ENCODE assay signal across 1 cellular context in the genomic region with DNA sequence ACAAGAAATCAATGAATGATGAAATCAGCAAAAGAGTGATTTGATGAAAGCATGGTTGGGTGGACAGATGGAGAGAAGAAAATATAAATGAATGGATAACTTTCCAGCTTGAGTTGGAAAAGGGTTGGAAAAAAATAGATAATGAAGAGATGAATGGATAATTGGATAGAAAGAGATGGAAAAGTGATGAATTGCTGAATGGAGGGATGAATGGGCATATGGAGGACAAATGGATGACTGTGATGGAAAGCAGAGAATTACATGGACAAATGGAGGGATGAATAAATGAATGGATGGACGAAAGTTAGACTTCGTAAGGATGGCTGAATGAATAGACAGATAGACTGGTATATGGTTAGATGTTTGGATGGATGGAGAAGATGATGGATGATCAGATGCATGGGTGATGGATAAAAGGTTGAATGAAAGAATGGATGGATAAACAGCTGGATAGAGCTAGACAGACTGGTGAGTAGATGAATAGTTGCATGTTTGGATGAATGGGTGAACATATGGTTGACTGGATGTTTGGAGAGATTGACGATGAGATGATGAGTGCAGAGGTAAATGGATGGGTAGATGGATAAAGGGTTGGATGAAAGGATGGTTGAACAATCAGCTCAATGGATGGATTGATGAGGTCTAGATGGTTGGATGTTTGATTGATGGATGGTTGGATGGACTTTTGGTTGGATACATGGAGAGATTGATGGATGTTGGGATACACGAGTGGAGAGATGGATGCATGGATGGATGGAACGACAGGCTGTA.
TF ChIP-seq lines count a peak whose summit lies in the region.

No MANE protein-coding gene starts in this region.

TF ChIP-seq in HEK293, 187 proteins besides CTCF, POLR2A, EP300 and RAD21 (continued from another document and continues in another):
- TF ChIP-seq ZFP69B (tag by site-specific recombination; IDR thresholded peaks at IDR 0.05) (no peak), ZNF658 (tag by site-specific recombination; IDR thresholded peaks at IDR 0.05) (no peak), ZNF677 (tag by site-specific recombination; IDR thresholded peaks at IDR 0.05) (no peak), ZNF791 (tag by site-specific recombination; IDR thresholded peaks at IDR 0.05) (peak; percentile 76), MEIS1 (CRISPR knock-in tag; IDR thresholded peaks at IDR 0.05; ENCODE audit: borderline replicate concordance) (no peak), ZNF302 (tag by site-specific recombination; IDR thresholded peaks at IDR 0.05; ENCODE audit: low read depth) (no peak), ZNF16 (tag by site-specific recombination; IDR thresholded peaks at IDR 0.05; ENCODE audit: low read depth) (no peak), ZNF335 (tag by site-specific recombination; conservative IDR thresholded peaks at IDR 0.05) (no peak), ZNF623 (tag by site-specific recombination; IDR thresholded peaks at IDR 0.05) (no peak), ZNF366 (tag by site-specific recombination; conservative IDR thresholded peaks at IDR 0.05) (peak; percentile 98), ZNF114 (tag by site-specific recombination; IDR thresholded peaks at IDR 0.05) (peak; percentile 89), KLF9 (tag by site-specific recombination; IDR thresholded peaks at IDR 0.05; ENCODE audit: low read depth) (no peak), SP7 (tag by site-specific recombination; IDR thresholded peaks at IDR 0.05) (no peak), ZNF571 (tag by site-specific recombination; IDR thresholded peaks at IDR 0.05) (peak; percentile 78; the same call in 1 of the 2 replicates), TSHZ1 (tag by site-specific recombination; IDR thresholded peaks at IDR 0.05; ENCODE audit: borderline replicate concordance) (no peak), ZNF544 (tag by site-specific recombination; IDR thresholded peaks at IDR 0.05) (no peak), ZNF560 (tag by site-specific recombination; IDR thresholded peaks at IDR 0.05; ENCODE audit: borderline replicate concordance) (no peak), ZSCAN18 (tag by site-specific recombination; IDR thresholded peaks at IDR 0.05) (no peak; the same call in 1 of the 2 replicates), YY1 (tag by site-specific recombination; IDR thresholded peaks at IDR 0.05) (no peak), ZNF174 (tag by site-specific recombination; IDR thresholded peaks at IDR 0.05) (no peak), ZNF558 (tag by site-specific recombination; IDR thresholded peaks at IDR 0.05) (no peak), ZNF354C (tag by site-specific recombination; IDR thresholded peaks at IDR 0.05; ENCODE audit: borderline replicate concordance, low read depth) (peak; percentile 5; the same call in 1 of the 2 replicates), ZNF768 (tag by site-specific recombination; IDR thresholded peaks at IDR 0.05) (no peak), ZNF747 (tag by site-specific recombination; IDR thresholded peaks at IDR 0.05) (no peak), ZNF274 (IDR thresholded peaks at IDR 0.05; ENCODE audit: low read length) (no peak), ZNF274 (tag by site-specific recombination; IDR thresholded peaks at IDR 0.05; ENCODE audit: borderline replicate concordance) (0 out of 2 replicates have a peak, but pooled peaks have one; percentile 22), ZBTB6 (tag by site-specific recombination; IDR thresholded peaks at IDR 0.05) (no peak), ZNF423 (tag by site-specific recombination; IDR thresholded peaks at IDR 0.05) (no peak), ZNF701 (tag by site-specific recombination; IDR thresholded peaks at IDR 0.05) (no peak), SP3 (tag by site-specific recombination; IDR thresholded peaks at IDR 0.05) (no peak), ZNF214 (tag by site-specific recombination; IDR thresholded peaks at IDR 0.05; ENCODE audit: borderline replicate concordance) (no peak), OSR2 (tag by site-specific recombination; IDR thresholded peaks at IDR 0.05) (no peak), ZNF596 (tag by site-specific recombination; IDR thresholded peaks at IDR 0.05) (no peak), ZNF37A (tag by site-specific recombination; IDR thresholded peaks at IDR 0.05) (no peak), ZNF350 (tag by site-specific recombination; IDR thresholded peaks at IDR 0.05) (no peak), ZFP3 (tag by site-specific recombination; IDR thresholded peaks at IDR 0.05; ENCODE audit: low read depth) (no peak), PATZ1 (tag by site-specific recombination; IDR thresholded peaks at IDR 0.05) (no peak), ZNF140 (tag by site-specific recombination; IDR thresholded peaks at IDR 0.05) (no peak), ZFP41 (tag by site-specific recombination; IDR thresholded peaks at IDR 0.05; ENCODE audit: borderline replicate concordance) (no peak), ZNF112 (tag by site-specific recombination; IDR thresholded peaks at IDR 0.05) (0 out of 2 replicates have a peak, but pooled peaks have one; percentile 17), ZNF157 (tag by site-specific recombination; IDR thresholded peaks at IDR 0.05) (0 out of 2 replicates have a peak, but pooled peaks have one; percentile 18), ZNF654 (tag by site-specific recombination; IDR thresholded peaks at IDR 0.05; ENCODE audit: low read depth) (no peak), ZSCAN30 (tag by site-specific recombination; IDR thresholded peaks at IDR 0.05) (no peak), ZNF777 (tag by site-specific recombination; IDR thresholded peaks at IDR 0.05; ENCODE audit: borderline replicate concordance) (no peak; the same call in 1 of the 2 replicates)
- TF ChIP-seq, protein P1, sequence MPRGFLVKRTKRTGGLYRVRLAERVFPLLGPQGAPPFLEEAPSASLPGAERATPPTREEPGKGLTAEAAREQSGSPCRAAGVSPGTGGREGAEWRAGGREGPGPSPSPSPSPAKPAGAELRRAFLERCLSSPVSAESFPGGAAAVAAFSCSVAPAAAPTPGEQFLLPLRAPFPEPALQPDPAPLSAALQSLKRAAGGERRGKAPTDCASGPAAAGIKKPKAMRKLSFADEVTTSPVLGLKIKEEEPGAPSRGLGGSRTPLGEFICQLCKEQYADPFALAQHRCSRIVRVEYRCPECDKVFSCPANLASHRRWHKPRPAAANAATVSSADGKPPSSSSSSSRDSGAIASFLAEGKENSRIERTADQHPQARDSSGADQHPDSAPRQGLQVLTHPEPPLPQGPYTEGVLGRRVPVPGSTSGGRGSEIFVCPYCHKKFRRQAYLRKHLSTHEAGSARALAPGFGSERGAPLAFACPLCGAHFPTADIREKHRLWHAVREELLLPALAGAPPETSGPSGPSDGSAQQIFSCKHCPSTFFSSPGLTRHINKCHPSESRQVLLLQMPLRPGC (tag by site-specific recombination; IDR thresholded peaks at IDR 0.05): no peak
- TF ChIP-seq, protein P2, sequence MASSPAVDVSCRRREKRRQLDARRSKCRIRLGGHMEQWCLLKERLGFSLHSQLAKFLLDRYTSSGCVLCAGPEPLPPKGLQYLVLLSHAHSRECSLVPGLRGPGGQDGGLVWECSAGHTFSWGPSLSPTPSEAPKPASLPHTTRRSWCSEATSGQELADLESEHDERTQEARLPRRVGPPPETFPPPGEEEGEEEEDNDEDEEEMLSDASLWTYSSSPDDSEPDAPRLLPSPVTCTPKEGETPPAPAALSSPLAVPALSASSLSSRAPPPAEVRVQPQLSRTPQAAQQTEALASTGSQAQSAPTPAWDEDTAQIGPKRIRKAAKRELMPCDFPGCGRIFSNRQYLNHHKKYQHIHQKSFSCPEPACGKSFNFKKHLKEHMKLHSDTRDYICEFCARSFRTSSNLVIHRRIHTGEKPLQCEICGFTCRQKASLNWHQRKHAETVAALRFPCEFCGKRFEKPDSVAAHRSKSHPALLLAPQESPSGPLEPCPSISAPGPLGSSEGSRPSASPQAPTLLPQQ (tag by site-specific recombination; IDR thresholded peaks at IDR 0.05): no peak
- TF ChIP-seq, protein P3, sequence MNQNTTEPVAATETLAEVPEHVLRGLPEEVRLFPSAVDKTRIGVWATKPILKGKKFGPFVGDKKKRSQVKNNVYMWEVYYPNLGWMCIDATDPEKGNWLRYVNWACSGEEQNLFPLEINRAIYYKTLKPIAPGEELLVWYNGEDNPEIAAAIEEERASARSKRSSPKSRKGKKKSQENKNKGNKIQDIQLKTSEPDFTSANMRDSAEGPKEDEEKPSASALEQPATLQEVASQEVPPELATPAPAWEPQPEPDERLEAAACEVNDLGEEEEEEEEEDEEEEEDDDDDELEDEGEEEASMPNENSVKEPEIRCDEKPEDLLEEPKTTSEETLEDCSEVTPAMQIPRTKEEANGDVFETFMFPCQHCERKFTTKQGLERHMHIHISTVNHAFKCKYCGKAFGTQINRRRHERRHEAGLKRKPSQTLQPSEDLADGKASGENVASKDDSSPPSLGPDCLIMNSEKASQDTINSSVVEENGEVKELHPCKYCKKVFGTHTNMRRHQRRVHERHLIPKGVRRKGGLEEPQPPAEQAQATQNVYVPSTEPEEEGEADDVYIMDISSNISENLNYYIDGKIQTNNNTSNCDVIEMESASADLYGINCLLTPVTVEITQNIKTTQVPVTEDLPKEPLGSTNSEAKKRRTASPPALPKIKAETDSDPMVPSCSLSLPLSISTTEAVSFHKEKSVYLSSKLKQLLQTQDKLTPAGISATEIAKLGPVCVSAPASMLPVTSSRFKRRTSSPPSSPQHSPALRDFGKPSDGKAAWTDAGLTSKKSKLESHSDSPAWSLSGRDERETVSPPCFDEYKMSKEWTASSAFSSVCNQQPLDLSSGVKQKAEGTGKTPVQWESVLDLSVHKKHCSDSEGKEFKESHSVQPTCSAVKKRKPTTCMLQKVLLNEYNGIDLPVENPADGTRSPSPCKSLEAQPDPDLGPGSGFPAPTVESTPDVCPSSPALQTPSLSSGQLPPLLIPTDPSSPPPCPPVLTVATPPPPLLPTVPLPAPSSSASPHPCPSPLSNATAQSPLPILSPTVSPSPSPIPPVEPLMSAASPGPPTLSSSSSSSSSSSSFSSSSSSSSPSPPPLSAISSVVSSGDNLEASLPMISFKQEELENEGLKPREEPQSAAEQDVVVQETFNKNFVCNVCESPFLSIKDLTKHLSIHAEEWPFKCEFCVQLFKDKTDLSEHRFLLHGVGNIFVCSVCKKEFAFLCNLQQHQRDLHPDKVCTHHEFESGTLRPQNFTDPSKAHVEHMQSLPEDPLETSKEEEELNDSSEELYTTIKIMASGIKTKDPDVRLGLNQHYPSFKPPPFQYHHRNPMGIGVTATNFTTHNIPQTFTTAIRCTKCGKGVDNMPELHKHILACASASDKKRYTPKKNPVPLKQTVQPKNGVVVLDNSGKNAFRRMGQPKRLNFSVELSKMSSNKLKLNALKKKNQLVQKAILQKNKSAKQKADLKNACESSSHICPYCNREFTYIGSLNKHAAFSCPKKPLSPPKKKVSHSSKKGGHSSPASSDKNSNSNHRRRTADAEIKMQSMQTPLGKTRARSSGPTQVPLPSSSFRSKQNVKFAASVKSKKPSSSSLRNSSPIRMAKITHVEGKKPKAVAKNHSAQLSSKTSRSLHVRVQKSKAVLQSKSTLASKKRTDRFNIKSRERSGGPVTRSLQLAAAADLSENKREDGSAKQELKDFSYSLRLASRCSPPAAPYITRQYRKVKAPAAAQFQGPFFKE (tag by site-specific recombination; IDR thresholded peaks at IDR 0.05; ENCODE audit: borderline replicate concordance): no peak
